27 cellular contexts compared by ENCODE assay signal in the genomic region with DNA sequence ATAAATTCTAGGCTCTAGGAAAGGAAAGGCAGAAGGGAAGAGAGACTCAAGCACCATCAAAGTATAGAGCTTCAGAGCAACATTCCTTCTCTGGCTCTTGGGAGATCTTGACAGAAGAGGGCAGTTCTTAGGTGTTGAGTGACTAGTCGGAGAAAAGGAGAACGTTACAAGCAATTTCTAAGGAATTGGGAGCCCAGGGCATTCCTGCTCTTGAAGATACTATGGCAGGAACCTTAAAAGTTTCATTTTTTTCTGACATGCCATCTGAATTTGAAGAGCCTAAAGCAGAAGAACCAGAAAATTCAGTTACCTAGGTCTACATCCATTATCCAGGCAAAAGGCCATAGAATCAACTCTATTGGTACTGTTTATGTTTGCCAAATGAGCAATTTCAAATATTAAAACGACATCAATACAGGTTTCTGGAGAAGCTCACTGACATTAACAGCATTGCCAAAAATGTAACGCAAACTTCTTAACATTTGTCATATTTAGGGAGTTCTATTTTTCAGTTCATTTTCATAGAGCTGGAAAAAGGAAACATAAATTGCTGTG.
"Had no signal": no experiment of that assay in that cellular context is flagged by ENCODE, and none has a peak within 500 bp of the region (broad histone marks: within the 10 kb centered on the region; RNA-seq: fewer than 3 reads in every experiment).

No MANE protein-coding gene starts in this region.

- H3K27ac Mint-ChIP-seq: naive thymus-derived CD8-positive, alpha-beta T cell; nephron; stimulated activated memory B cell treated with anti-CD40 and anti-IgM and Interleukin-4, amounts not matched to agents 10 μg/mL and 1 μg/mL and 100 μg/mL, for 72 hours; stimulated activated naive CD8-positive, alpha-beta T cell treated with anti-CD3 and anti-CD28 coated beads, Interleukin-15, amount 100 ng/mL, for 72 hours had no signal

- H3K79me2 ChIP-seq: parathyroid adenoma had no signal

- H3K9me3 Mint-ChIP-seq: naive thymus-derived CD8-positive, alpha-beta T cell; nephron; stimulated activated memory B cell treated with anti-CD40 and anti-IgM and Interleukin-4, amounts not matched to agents 10 μg/mL and 1 μg/mL and 100 μg/mL, for 72 hours; stimulated activated naive CD8-positive, alpha-beta T cell treated with anti-CD3 and anti-CD28 coated beads, Interleukin-15, amount 100 ng/mL, for 72 hours had no signal

- H3K4me1 Mint-ChIP-seq: naive thymus-derived CD8-positive, alpha-beta T cell; nephron; stimulated activated memory B cell treated with anti-CD40 and anti-IgM and Interleukin-4, amounts not matched to agents 10 μg/mL and 1 μg/mL and 100 μg/mL, for 72 hours; stimulated activated naive CD8-positive, alpha-beta T cell treated with anti-CD3 and anti-CD28 coated beads, Interleukin-15, amount 100 ng/mL, for 72 hours had no signal

- H3K27ac ChIP-seq: lower lobe of right lung, neutrophil, parathyroid adenoma, psoas muscle, right lobe of liver, testis, thyroid gland, transverse colon, uterus had no signal

- H3K27me3 ChIP-seq: neutrophil, right lobe of liver, testis, thyroid gland, transverse colon, uterus had no signal

- H2AFZ ChIP-seq: parathyroid adenoma had no signal

- H3K27me3 Mint-ChIP-seq: stimulated activated memory B cell treated with anti-CD40 and anti-IgM and Interleukin-4, amounts not matched to agents 10 μg/mL and 1 μg/mL and 100 μg/mL, for 72 hours; stimulated activated naive CD8-positive, alpha-beta T cell treated with anti-CD3 and anti-CD28 coated beads, Interleukin-15, amount 100 ng/mL, for 72 hours had no signal

- H3K4me3 ChIP-seq: lower lobe of right lung, psoas muscle, right lobe of liver, smooth muscle cell, testis, thyroid gland, transverse colon, uterus had no signal

- H3K9ac ChIP-seq: parathyroid adenoma had no signal

- H3K4me3 Mint-ChIP-seq: naive thymus-derived CD8-positive, alpha-beta T cell; nephron; neural crest cell; stimulated activated memory B cell treated with anti-CD40 and anti-IgM and Interleukin-4, amounts not matched to agents 10 μg/mL and 1 μg/mL and 100 μg/mL, for 72 hours; stimulated activated naive CD8-positive, alpha-beta T cell treated with anti-CD3 and anti-CD28 coated beads, Interleukin-15, amount 100 ng/mL, for 72 hours had no signal

- H3K4me1 ChIP-seq: lower lobe of right lung, parathyroid adenoma, right lobe of liver, testis, thyroid gland, transverse colon, uterus had no signal

- H3K36me3 ChIP-seq: lower lobe of right lung, neutrophil, right lobe of liver, thyroid gland, transverse colon, uterus had no signal

- H3K4me2 ChIP-seq: smooth muscle cell had no signal

- DNase-seq: hippocampal formation; kidney glomerular epithelial cell; left cardiac atrium; lower lobe of right lung; mammary epithelial cell; mesenchymal stem cell; naive thymus-derived CD8-positive, alpha-beta T cell; occipital lobe; psoas muscle; right lobe of liver; stimulated activated CD4-positive, alpha-beta T cell treated with anti-CD3 and anti-CD28 coated beads, Interleukin-1b, Interleukin-23, amount 100 ng/mL, for 48 hours; stimulated activated CD4-positive, alpha-beta T cell treated with anti-CD3 and anti-CD28 coated beads, Interleukin-2, amount 100 ng/mL, for 48 hours; stimulated activated CD4-positive, alpha-beta T cell treated with anti-CD3 and anti-CD28 coated beads, Interleukin-4, amount 100 ng/mL, for 4 hours; stimulated activated CD8-positive, alpha-beta memory T cell treated with anti-CD3 and anti-CD28 coated beads, Interleukin-4, amount 100 ng/mL, for 48 hours; stimulated activated naive CD4-positive, alpha-beta T cell treated with Interleukin-2 at 50 U/mL for 16 hours; stimulated activated naive CD8-positive, alpha-beta T cell treated with anti-CD3 and anti-CD28 coated beads, Interleukin-15, amount 100 ng/mL, for 72 hours; testis; thyroid gland; transverse colon; uterus had no signal

- H3K36me3 Mint-ChIP-seq: naive thymus-derived CD8-positive, alpha-beta T cell; stimulated activated memory B cell treated with anti-CD40 and anti-IgM and Interleukin-4, amounts not matched to agents 10 μg/mL and 1 μg/mL and 100 μg/mL, for 72 hours had no signal

- ATAC-seq: left lobe of liver; naive thymus-derived CD8-positive, alpha-beta T cell; psoas muscle; right lobe of liver; stimulated activated memory B cell treated with anti-CD40 and anti-IgM and Interleukin-4, amounts not matched to agents 10 μg/mL and 1 μg/mL and 100 μg/mL, for 72 hours; stimulated activated naive CD8-positive, alpha-beta T cell treated with anti-CD3 and anti-CD28 coated beads, Interleukin-15, amount 100 ng/mL, for 72 hours had no signal

- H3K9me3 ChIP-seq: lower lobe of right lung, neutrophil, psoas muscle, right lobe of liver, testis, thyroid gland, transverse colon, uterus had no signal
